ENCODE assay signal across 8 cellular contexts in the genomic region with DNA sequence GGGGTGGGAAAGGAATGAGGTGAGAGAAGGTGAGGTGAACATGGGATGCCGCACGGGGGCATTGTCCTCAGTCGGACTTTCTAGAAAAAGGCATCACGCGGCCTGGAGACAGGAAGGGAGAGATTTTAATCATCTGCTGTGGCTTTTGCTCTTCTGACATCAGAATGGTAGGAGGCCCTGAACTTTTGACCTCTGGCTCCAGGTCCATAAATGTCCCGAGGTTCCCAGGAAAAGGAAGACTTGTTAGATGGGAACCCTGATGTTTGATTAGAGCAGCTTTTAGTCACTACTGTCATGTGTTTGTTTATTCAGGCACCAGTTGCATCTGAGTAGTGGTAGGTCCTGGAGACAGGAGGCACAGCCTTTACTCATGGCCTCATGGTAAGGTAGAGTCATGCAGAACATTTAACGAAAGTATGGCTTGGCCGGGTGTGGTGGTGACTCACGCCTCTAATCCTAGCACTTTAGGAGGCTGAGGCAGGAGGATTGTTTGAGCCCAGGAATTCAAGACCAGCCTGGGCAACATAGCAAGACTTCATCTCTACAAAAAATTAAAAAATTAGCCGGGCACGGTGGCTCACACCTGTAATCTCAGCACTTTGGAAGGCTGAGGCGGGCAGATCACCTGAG.
DNase-seq lines count a peak whose midpoint lies in the region; ATAC-seq and TF ChIP-seq lines count a peak whose summit lies in the region.

No MANE protein-coding gene starts in this region.

- peaks cover 20% of the 10 kb centered on the region for H3K36me3 Mint-ChIP-seq in type B pancreatic cell

- peak overlapping the region; percentile 88 for H3K27ac ChIP-seq in PC-3 (ENCODE audit: low read length)

- H3K9me3 Mint-ChIP-seq in type B pancreatic cell: no peaks in the 10 kb centered on the region

- no peaks in the 10 kb centered on the region for H3K27me3 ChIP-seq in PC-3 (ENCODE audit: low read length)

- H3K4me3 ChIP-seq in PC-3 (ENCODE audit: low read length): no peak overlapping the region

- DNase-seq in stimulated activated CD4-positive, alpha-beta T cell treated with anti-CD3 and anti-CD28 coated beads, Interleukin-15, amount 100 ng/mL, for 24 hours: peak; percentile 56
- no peak for DNase-seq in stimulated activated CD4-positive, alpha-beta T cell treated with anti-CD3 and anti-CD28 coated beads, Interleukin-12 subunit alpha, Interleukin-12 subunit beta, amount 100 ng/mL, for 4 hours
- peak; percentile 80 for DNase-seq in PC-3
- DNase-seq in dermis blood vessel endothelial cell: peak; percentile 27
- DNase-seq in type B pancreatic cell (ENCODE audit: extremely low spot score, unreplicated experiment): no peak
- no peak for DNase-seq in epidermal melanocyte (ENCODE audit: insufficient read length, low spot score)

- TF ChIP-seq CTCF in PC-3 (conservative IDR thresholded peaks at IDR 0.05; ENCODE audit: low read depth, low read length): no peak
- no peak for TF ChIP-seq CTCF in type B pancreatic cell (conservative IDR thresholded peaks at IDR 0.05)

- no peaks in the 10 kb centered on the region for H3F3A ChIP-seq in PC-3 (ENCODE audit: low read length, unreplicated experiment)

- no peaks in the 10 kb centered on the region for H3K27me3 Mint-ChIP-seq in type B pancreatic cell

- H4K20me1 ChIP-seq in PC-3 (ENCODE audit: low read length): no peaks in the 10 kb centered on the region

- H3K36me3 ChIP-seq in PC-3 (ENCODE audit: low read depth, low read length): no peaks in the 10 kb centered on the region

- no peak overlapping the region for H3K4me3 Mint-ChIP-seq in type B pancreatic cell

- no peaks in the 10 kb centered on the region for H3K9me2 ChIP-seq in PC-3 (replicated peaks; ENCODE audit: low read length)

- peaks cover 20% of the 10 kb centered on the region for H3K4me1 ChIP-seq in PC-3 (ENCODE audit: insufficient read depth, low read length)

- ATAC-seq in PC-3: peak; percentile 84
- no peak for ATAC-seq in GM21737 (IDR thresholded peaks at IDR 0.05; ENCODE audit: unreplicated experiment)
- ATAC-seq in GM19463 (IDR thresholded peaks at IDR 0.05; ENCODE audit: unreplicated experiment): no peak

- CTCF ChIA-PET in PC-3 (lab: Charles Lee): no interaction called here

- no peaks in the 10 kb centered on the region for H3K79me2 ChIP-seq in PC-3 (ENCODE audit: low read length)

- no peaks in the 10 kb centered on the region for H3K9me3 ChIP-seq in PC-3 (ENCODE audit: low read length)

- H3K4me1 Mint-ChIP-seq in type B pancreatic cell (ENCODE audit: unreplicated experiment): peaks cover 35% of the 10 kb centered on the region

- no TSS peak for BruUV-seq in PC-3 (replicated peaks; lab: Mats Ljungman, UMichigan)

- H3K27ac Mint-ChIP-seq in type B pancreatic cell: peak overlapping the region; percentile 34

- peak overlapping the region; percentile 53 for H3K9ac ChIP-seq in PC-3 (ENCODE audit: low read length)

- intact Hi-C loops in PC-3 (cut with micrococcal nuclease): no loop called here

- peak overlapping the region; percentile 5; the same call in 1 of the 2 replicates for H3K4me2 ChIP-seq in PC-3 (ENCODE audit: low read length)

- POLR2A ChIA-PET in PC-3 (lab: Charles Lee; ENCODE audit: unreplicated experiment): no interaction called here

- H2AFZ ChIP-seq in PC-3 (ENCODE audit: low read length): no peak overlapping the region

Comparison
In these comparisons a context has a peak if more than half of its experiments do, and no peak if none do; other contexts are left out.
1. DNase-seq: peak in stimulated activated CD4-positive, alpha-beta T cell treated with anti-CD3 and anti-CD28 coated beads, Interleukin-15, amount 100 ng/mL, for 24 hours (single experiment), PC-3 (single experiment) and dermis blood vessel endothelial cell (single experiment); none in stimulated activated CD4-positive, alpha-beta T cell treated with anti-CD3 and anti-CD28 coated beads, Interleukin-12 subunit alpha, Interleukin-12 subunit beta, amount 100 ng/mL, for 4 hours (single experiment), type B pancreatic cell (single experiment) and epidermal melanocyte (single experiment).